In genomic region chr14:54387328-54387727, GRCh38 we compare ENCODE assay signal across 22 cellular contexts.
"Had no signal": no experiment of that assay in that cellular context is flagged by ENCODE, and none has a peak within 500 bp of the region (broad histone marks: within the 10 kb centered on the region; RNA-seq: fewer than 3 reads in every experiment).

No MANE protein-coding gene starts in this region.

- H3K9me3 Mint-ChIP-seq: activated CD4-positive, alpha-beta memory T cell treated with anti-CD3 and anti-CD28 coated beads for 36 hours; activated naive CD4-positive, alpha-beta T cell treated with anti-CD3 and anti-CD28 coated beads for 36 hours; activated naive CD8-positive, alpha-beta T cell treated with anti-CD3 and anti-CD28 coated beads, Interleukin-2, amount 10 ng/mL, durations not matched to agents 7 days and 5 days; activated T-cell treated with anti-CD3 and anti-CD28 coated beads, Interleukin-2, amount 50 U/mL, for 72 hours; memory B cell; naive B cell; stimulated activated naive B cell treated with anti-CD40 and anti-IgM and Interleukin-4, amounts not matched to agents 10 μg/mL and 1 μg/mL and 100 μg/mL, for 72 hours; T-helper 1 cell treated with Interleukin-12 subunit alpha and Interleukin-12 subunit beta and Interleukin-4 antibody, amounts not matched to agents 30 μg/mL and 1 μg/mL, for 36 hours had no signal

- H3K4me2 ChIP-seq: smooth muscle cell had no signal

- H3K27ac Mint-ChIP-seq: activated CD4-positive, alpha-beta memory T cell treated with anti-CD3 and anti-CD28 coated beads for 36 hours; activated naive CD4-positive, alpha-beta T cell treated with anti-CD3 and anti-CD28 coated beads for 36 hours; activated naive CD8-positive, alpha-beta T cell treated with anti-CD3 and anti-CD28 coated beads, Interleukin-2, amount 10 ng/mL, durations not matched to agents 7 days and 5 days; activated T-cell treated with anti-CD3 and anti-CD28 coated beads, Interleukin-2, amount 50 U/mL, for 72 hours; memory B cell; stimulated activated naive B cell treated with anti-CD40 and anti-IgM and Interleukin-4, amounts not matched to agents 10 μg/mL and 1 μg/mL and 100 μg/mL, for 72 hours; T-helper 1 cell treated with Interleukin-12 subunit alpha and Interleukin-12 subunit beta and Interleukin-4 antibody, amounts not matched to agents 30 μg/mL and 1 μg/mL, for 36 hours had no signal

- H3K4me3 Mint-ChIP-seq: activated CD4-positive, alpha-beta memory T cell treated with anti-CD3 and anti-CD28 coated beads for 36 hours; activated naive CD4-positive, alpha-beta T cell treated with anti-CD3 and anti-CD28 coated beads for 36 hours; activated naive CD8-positive, alpha-beta T cell treated with anti-CD3 and anti-CD28 coated beads, Interleukin-2, amount 10 ng/mL, durations not matched to agents 7 days and 5 days; activated T-cell treated with anti-CD3 and anti-CD28 coated beads, Interleukin-2, amount 50 U/mL, for 72 hours; memory B cell; naive B cell; stimulated activated naive B cell treated with anti-CD40 and anti-IgM and Interleukin-4, amounts not matched to agents 10 μg/mL and 1 μg/mL and 100 μg/mL, for 72 hours; T-helper 1 cell treated with Interleukin-12 subunit alpha and Interleukin-12 subunit beta and Interleukin-4 antibody, amounts not matched to agents 30 μg/mL and 1 μg/mL, for 36 hours had no signal

- H3K27ac ChIP-seq: coronary artery, gastroesophageal sphincter, heart left ventricle had no signal

- H3K4me1 Mint-ChIP-seq: activated naive CD8-positive, alpha-beta T cell treated with anti-CD3 and anti-CD28 coated beads, Interleukin-2, amount 10 ng/mL, durations not matched to agents 7 days and 5 days; memory B cell; naive B cell; stimulated activated naive B cell treated with anti-CD40 and anti-IgM and Interleukin-4, amounts not matched to agents 10 μg/mL and 1 μg/mL and 100 μg/mL, for 72 hours had no signal

- ATAC-seq: activated T-cell treated with anti-CD3 and anti-CD28 coated beads, Interleukin-2, amount 50 U/mL, for 72 hours; gastroesophageal sphincter; heart left ventricle; sciatic nerve; stimulated activated naive B cell treated with anti-CD40 and anti-IgM and Interleukin-4, amounts not matched to agents 10 μg/mL and 1 μg/mL and 100 μg/mL, for 72 hours had no signal

- H3K4me3 ChIP-seq: coronary artery, gastroesophageal sphincter, heart left ventricle, smooth muscle cell had no signal

- H3K9me3 ChIP-seq: gastroesophageal sphincter, heart left ventricle had no signal

- FAIRE-seq: bronchial epithelial cell had no signal

- H3K4me1 ChIP-seq: gastroesophageal sphincter, heart left ventricle had no signal

- H3K27me3 ChIP-seq: heart left ventricle had no signal

- H3K36me3 ChIP-seq: gastroesophageal sphincter, heart left ventricle had no signal

- H3K36me3 Mint-ChIP-seq: activated CD4-positive, alpha-beta memory T cell treated with anti-CD3 and anti-CD28 coated beads for 36 hours; activated naive CD8-positive, alpha-beta T cell treated with anti-CD3 and anti-CD28 coated beads, Interleukin-2, amount 10 ng/mL, durations not matched to agents 7 days and 5 days; memory B cell; naive B cell; stimulated activated naive B cell treated with anti-CD40 and anti-IgM and Interleukin-4, amounts not matched to agents 10 μg/mL and 1 μg/mL and 100 μg/mL, for 72 hours had no signal

- DNase-seq: activated CD4-positive, alpha-beta memory T cell treated with anti-CD3 and anti-CD28 coated beads for 36 hours; activated CD4-positive, alpha-beta T cell treated with anti-CD3 and anti-CD28 coated beads for 48 hours; activated effector memory CD4-positive, alpha-beta T cell treated with Interleukin-2 at 50 U/mL for 16 hours; activated naive CD4-positive, alpha-beta T cell treated with anti-CD3 and anti-CD28 coated beads for 36 hours; activated naive CD8-positive, alpha-beta T cell treated with anti-CD3 and anti-CD28 coated beads, Interleukin-2, amount 10 ng/mL, durations not matched to agents 7 days and 5 days; activated T-cell treated with anti-CD3 and anti-CD28 coated beads, Interleukin-2, amount 50 U/mL, for 72 hours; amniotic stem cell; heart left ventricle; kidney glomerular epithelial cell; naive B cell; occipital lobe; stimulated activated CD4-positive, alpha-beta T cell treated with anti-CD3 and anti-CD28 coated beads, Interleukin-15, amount 100 ng/mL, for 24 hours; stimulated activated naive B cell treated with anti-CD40 and anti-IgM and Interleukin-4, amounts not matched to agents 10 μg/mL and 1 μg/mL and 100 μg/mL, for 72 hours; T1000; trophoblast cell had no signal
